ENCODE assay signal across 8 cellular contexts in genomic region chr7:27697861-27698430, GRCh38. TPM values are rescaled to one million over a fixed set of nuclear protein-coding genes. Genes with fewer than 3 reads are reported as not detected.
A peak's percentile ranks its signal among the peaks of the same experiment; 100 is the strongest.
DNase-seq lines count a peak whose midpoint lies in the region; ATAC-seq, FAIRE-seq and TF ChIP-seq lines count a peak whose summit lies in the region.

No MANE protein-coding gene starts in this region.

- peak; percentile 52 for DNase-seq in GM12865 (ENCODE audit: low read depth)
- DNase-seq in M059J (ENCODE audit: low read depth), result peak; percentile 54
- DNase-seq in bronchial epithelial cell (ENCODE audit: low read depth), result peak; percentile 64
- peak; percentile 59 for DNase-seq in stomach
- DNase-seq in SK-N-DZ (ENCODE audit: low spot score), result no peak
- no peak for DNase-seq in NCI-H748 (lab: John Stamatoyannopoulos, UW; ENCODE audit: unreplicated experiment)

- WGBS in stomach, 5 donors, result 31 to 42% (median 38%) methylated on average over 3 of the region's 3 CpGs

- peaks cover 0 to 5% (median 0%) of the 10 kb centered on the region in 4 donors for H3K4me1 ChIP-seq in stomach

- intact Hi-C loops in stomach (cut with DNase I; ENCODE audit: low total_unique reads), result no loop called here

- no peaks in the 10 kb centered on the region for H3K9me3 ChIP-seq in stomach

- H3K36me3 ChIP-seq in bronchial epithelial cell (ENCODE audit: control insufficient read depth, insufficient read depth, low read length) (no peaks in the 10 kb centered on the region), stomach (no peaks in the 10 kb centered on the region)

- no peak for FAIRE-seq in bronchial epithelial cell (lab: Jason Lieb, UNC)

- no peak for TF ChIP-seq POLR2A in stomach (IDR thresholded peaks at IDR 0.05)

- TF ChIP-seq EP300 in stomach (IDR thresholded peaks at IDR 0.05), result no peak

- no peak for TF ChIP-seq CTCF in GM12865 (IDR thresholded peaks at IDR 0.05; ENCODE audit: insufficient read depth, low read depth, low read length, missing control alignments)
- no peak for TF ChIP-seq CTCF in bronchial epithelial cell (IDR thresholded peaks at IDR 0.05; ENCODE audit: insufficient read depth, low read length, severe bottlenecking)
- no peak for TF ChIP-seq CTCF in stomach (IDR thresholded peaks at IDR 0.05)

- ATAC-seq in GM21737 (IDR thresholded peaks at IDR 0.05; ENCODE audit: unreplicated experiment) (peak; percentile 77), HG02973 (IDR thresholded peaks at IDR 0.05; ENCODE audit: unreplicated experiment) (no peak)

- peak overlapping the region in 3 of 5 donors; percentile 46 to 74 (median 69) for H3K27ac ChIP-seq in stomach

- H3K4me3 ChIP-seq in GM12865 (ENCODE audit: low read depth, low read length), result no peak overlapping the region
- H3K4me3 ChIP-seq in bronchial epithelial cell (ENCODE audit: low read depth, low read length), result no peak overlapping the region
- no peak overlapping the region for H3K4me3 ChIP-seq in stomach

- H3K27me3 ChIP-seq in bronchial epithelial cell (ENCODE audit: control insufficient read depth, insufficient read depth, low read length), result no peaks in the 10 kb centered on the region
- peaks cover 0 to 4% (median 0%) of the 10 kb centered on the region in 3 donors for H3K27me3 ChIP-seq in stomach

RNA-seq across cellular contexts. Expression of gene HIBADH, which starts 35.3 kb away (rescaled TPM):
- 97.4 and 102 TPM in 2 replicates for total RNA-seq in M059J (2014; rRNA removed; shearing (Covaris generic))
- total RNA-seq in bronchial epithelial cell (33.4 and 39.0 TPM in 2 replicates), stomach (10 to 100 TPM; 17.5 to 65.2 (median 48.7) TPM)
- polyA plus RNA-seq in stomach, result 10 to 100 TPM; 19.8 to 45.3 (median 44.8) TPM
- polyA plus RNA-seq in SK-N-DZ (2014; cell fraction: cytosol; rRNA removed), result 39.4 and 41.4 TPM in 2 replicates
- 32.9 and 36.4 TPM in 2 replicates for polyA plus RNA-seq in SK-N-DZ (2014; cell fraction: nucleus; rRNA removed)

RNA-seq across cellular contexts. Expression of gene TAX1BP1, which starts 42.0 kb away (rescaled TPM):
- 106 and 139 TPM in 2 replicates for total RNA-seq in M059J (2014; rRNA removed; shearing (Covaris generic))
- total RNA-seq in bronchial epithelial cell, result 92.1 and 150 TPM in 2 replicates
- total RNA-seq in stomach, result 100 to 1,000 TPM in 3 of 5 donors, 10 to 100 TPM in 2; 57.1 to 199 (median 122) TPM
- polyA plus RNA-seq in stomach, result 10 to 100 TPM; 43.4 to 81.4 (median 59.0) TPM
- polyA plus RNA-seq in SK-N-DZ (2014; cell fraction: cytosol; rRNA removed), result 56.5 and 60.0 TPM in 2 replicates
- polyA plus RNA-seq in SK-N-DZ (2014; cell fraction: nucleus; rRNA removed), result 32.5 and 39.1 TPM in 2 replicates

Comparison
In these comparisons a context has a peak if more than half of its experiments do, and no peak if none do; other contexts are left out.
1. DNase-seq: peak in GM12865 (single experiment), M059J (single experiment), bronchial epithelial cell (single experiment) and stomach (single experiment); none in SK-N-DZ (single experiment) and NCI-H748 (single experiment).